8 cellular contexts compared by ENCODE assay signal in the genomic region with DNA sequence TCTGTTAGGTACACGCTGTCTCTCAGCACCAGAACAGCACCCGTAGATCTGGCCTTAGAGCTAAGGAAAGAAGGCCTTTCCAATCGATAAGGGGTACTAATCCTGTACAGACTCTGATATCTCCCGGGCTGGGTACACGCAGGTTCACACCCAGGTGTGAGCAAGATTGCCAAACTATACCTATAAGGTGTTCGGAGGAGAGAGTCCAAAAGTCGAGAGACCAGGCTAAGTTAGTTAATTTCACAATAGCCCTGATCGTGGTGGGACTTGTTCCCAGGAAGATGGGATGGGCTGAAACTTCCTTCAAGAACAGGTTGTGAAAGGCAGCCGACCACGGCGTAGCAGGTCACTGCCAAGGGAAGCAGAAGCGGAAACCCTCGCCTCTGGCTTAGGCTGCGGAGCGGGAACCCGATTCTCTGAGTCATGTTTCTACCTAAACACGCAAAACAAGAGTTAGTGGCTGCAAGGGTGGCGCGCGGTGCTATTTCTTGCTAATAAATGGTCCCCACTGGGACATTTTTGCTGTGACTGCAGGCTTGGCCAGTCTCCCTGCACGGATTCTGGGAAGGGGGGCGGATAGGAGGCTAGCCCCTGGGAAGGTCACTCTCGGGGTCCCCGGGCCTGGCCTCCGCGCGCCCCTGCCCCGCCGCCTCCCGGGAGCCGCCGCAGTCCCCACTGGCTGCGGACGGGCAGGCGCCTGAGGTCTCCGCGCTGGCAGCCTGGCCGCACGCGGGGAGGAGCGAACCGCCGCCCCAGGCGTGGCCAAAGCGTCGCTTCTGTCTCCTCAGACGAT.
DNase-seq lines count a peak whose midpoint lies in the region; ATAC-seq and TF ChIP-seq lines count a peak whose summit lies in the region.

No MANE protein-coding gene starts in this region.

- DNase-seq in GM13976 (ENCODE audit: low spot score) (peak; percentile 67), fibroblast of gingiva (ENCODE audit: low read depth) (peak; percentile 1), neural progenitor cell (ENCODE audit: low spot score) (peak; percentile 63), NCI-H510A treated with DMSO at 0.1 percent for 48 hours (lab: John Stamatoyannopoulos, UW) (no peak), kidney glomerular epithelial cell (lab: John Stamatoyannopoulos, UW) (no peak), COR-L47 (lab: John Stamatoyannopoulos, UW) (no peak)
- DNase-seq in activated CD4-positive, alpha-beta memory T cell treated with anti-CD3 and anti-CD28 coated beads for 36 hours = peak; percentile 57

- H3F3A ChIP-seq in neural progenitor cell (ENCODE audit: low read depth) = no peaks in the 10 kb centered on the region

- H3K36me3 ChIP-seq in neural progenitor cell = no peaks in the 10 kb centered on the region

- peak overlapping the region; percentile 91 for H3K4me2 ChIP-seq in neural progenitor cell

- peaks cover 31% of the 10 kb centered on the region for H3K27me3 Mint-ChIP-seq in activated CD4-positive, alpha-beta memory T cell treated with anti-CD3 and anti-CD28 coated beads for 36 hours
- H3K27me3 Mint-ChIP-seq in neural progenitor cell (ENCODE audit: insufficient read depth, low read depth) = peaks cover 2% of the 10 kb centered on the region

- POLR2A ChIA-PET in activated CD4-positive, alpha-beta memory T cell treated with anti-CD3 and anti-CD28 coated beads for 36 hours (lab: Charles Lee) = no interaction called here

- TF ChIP-seq CTCF in GM13976 (IDR thresholded peaks at IDR 0.05; ENCODE audit: borderline replicate concordance, control extremely low read depth, extremely low read depth, insufficient read depth, missing control alignments) (no peak), neural progenitor cell (IDR thresholded peaks at IDR 0.05) (no peak)

- no peaks in the 10 kb centered on the region for H3K4me1 ChIP-seq in neural progenitor cell

- no peak overlapping the region for H3K27ac ChIP-seq in neural progenitor cell

- peak; percentile 44 for ATAC-seq in HG03521 (IDR thresholded peaks at IDR 0.05; ENCODE audit: unreplicated experiment)

- H3K4me1 Mint-ChIP-seq in activated CD4-positive, alpha-beta memory T cell treated with anti-CD3 and anti-CD28 coated beads for 36 hours (ENCODE audit: low read depth) = peaks cover 7% of the 10 kb centered on the region
- no peaks in the 10 kb centered on the region for H3K4me1 Mint-ChIP-seq in neural progenitor cell

- in situ Hi-C loops in GM13976 (cut with MboI; ENCODE audit: low sequenced_read_pairs, unreplicated experiment) = no loop called here

- H3K36me3 Mint-ChIP-seq in activated CD4-positive, alpha-beta memory T cell treated with anti-CD3 and anti-CD28 coated beads for 36 hours = no peaks in the 10 kb centered on the region
- no peaks in the 10 kb centered on the region for H3K36me3 Mint-ChIP-seq in neural progenitor cell

- no peak overlapping the region for H3K27ac Mint-ChIP-seq in activated CD4-positive, alpha-beta memory T cell treated with anti-CD3 and anti-CD28 coated beads for 36 hours
- H3K27ac Mint-ChIP-seq in neural progenitor cell = no peak overlapping the region

- CTCF ChIA-PET in activated CD4-positive, alpha-beta memory T cell treated with anti-CD3 and anti-CD28 coated beads for 36 hours (lab: Charles Lee) = no interaction called here

- H3K79me2 ChIP-seq in neural progenitor cell (ENCODE audit: low read depth) = no peaks in the 10 kb centered on the region

- peaks cover 48% of the 10 kb centered on the region for H3K27me3 ChIP-seq in neural progenitor cell

- H3K4me3 ChIP-seq in neural progenitor cell = peak overlapping the region; percentile 54

- H3K4me3 Mint-ChIP-seq in activated CD4-positive, alpha-beta memory T cell treated with anti-CD3 and anti-CD28 coated beads for 36 hours = no peak overlapping the region
- peak overlapping the region; percentile 42 for H3K4me3 Mint-ChIP-seq in neural progenitor cell

- intact Hi-C loops in activated CD4-positive, alpha-beta memory T cell treated with anti-CD3 and anti-CD28 coated beads for 36 hours (cut with micrococcal nuclease) = no loop called here

- H3K9ac ChIP-seq in neural progenitor cell = no peak overlapping the region

- no peaks in the 10 kb centered on the region for H3K9me3 ChIP-seq in neural progenitor cell (ENCODE audit: low read depth)

- H2AFZ ChIP-seq in neural progenitor cell (replicated peaks) = peak overlapping the region; percentile 63

- H3K9me3 Mint-ChIP-seq in activated CD4-positive, alpha-beta memory T cell treated with anti-CD3 and anti-CD28 coated beads for 36 hours = no peaks in the 10 kb centered on the region
- no peaks in the 10 kb centered on the region for H3K9me3 Mint-ChIP-seq in neural progenitor cell

- H4K20me1 ChIP-seq in neural progenitor cell (ENCODE audit: low read depth) = no peaks in the 10 kb centered on the region

Comparison
In these comparisons a context has a peak if more than half of its experiments do, and no peak if none do; other contexts are left out.
1. DNase-seq: peak in GM13976 (single experiment), activated CD4-positive, alpha-beta memory T cell treated with anti-CD3 and anti-CD28 coated beads for 36 hours (single experiment), fibroblast of gingiva (single experiment) and neural progenitor cell (single experiment); none in NCI-H510A treated with DMSO at 0.1 percent for 48 hours (single experiment), kidney glomerular epithelial cell (single experiment) and COR-L47 (single experiment).